20 cellular contexts compared by ENCODE assay signal in the genomic region with DNA sequence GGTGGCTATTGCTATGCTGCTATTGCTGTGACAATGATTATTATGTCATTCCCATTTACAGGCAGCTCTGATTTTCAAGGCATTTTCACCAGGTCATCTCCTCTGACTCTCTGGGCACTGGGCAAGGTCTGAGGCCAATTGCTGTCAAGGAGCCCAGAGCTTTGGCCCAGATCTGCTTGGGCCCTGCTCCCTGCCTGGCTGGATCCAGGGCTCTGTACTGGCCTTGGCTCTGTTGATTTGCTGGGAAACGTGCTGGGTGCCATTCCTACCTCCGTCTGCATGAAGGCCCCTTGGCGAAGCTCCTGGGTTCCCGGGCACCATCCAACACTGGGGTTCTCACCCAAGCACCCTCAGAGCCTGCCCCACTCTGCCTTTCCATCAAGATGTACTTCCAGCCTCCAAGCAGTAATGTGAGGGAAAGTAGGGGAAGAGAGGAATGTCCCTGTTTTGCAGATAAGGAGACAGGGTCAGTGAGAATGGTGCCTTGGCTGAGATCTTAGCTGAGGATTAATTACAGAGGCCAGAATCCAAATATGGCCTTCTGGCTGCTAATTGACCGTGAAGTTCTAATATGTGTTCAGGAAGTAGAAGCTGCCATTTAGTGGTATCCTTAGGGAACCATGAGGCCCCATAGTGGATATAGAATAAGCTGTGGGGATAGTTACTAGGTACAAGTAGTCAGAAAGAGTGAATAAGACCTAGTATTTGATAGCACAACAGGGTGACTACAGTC.
DNase-seq lines count a peak whose midpoint lies in the region; FAIRE-seq and TF ChIP-seq lines count a peak whose summit lies in the region.
"Had no signal": no experiment of that assay in that cellular context is flagged by ENCODE, and none has a peak within 500 bp of the region (broad histone marks: within the 10 kb centered on the region; RNA-seq: fewer than 3 reads in every experiment).

No MANE protein-coding gene starts in this region.

- no peak for TF ChIP-seq EP300 in H1 (IDR thresholded peaks at IDR 0.05; ENCODE audit: borderline replicate concordance in 1 of 2, low read depth in 2 of 2, low read length in 2 of 2)
- no peak for TF ChIP-seq EP300 in SK-N-SH (IDR thresholded peaks at IDR 0.05; ENCODE audit: borderline replicate concordance in 1 of 2, low read depth in 1 of 2, low read length in 1 of 2)

- POLR2A ChIA-PET in H1 (lab: Charles Lee; ENCODE audit: partially characterized antibody) = no interaction called here
- POLR2A ChIA-PET in SK-N-SH (lab: Yijun Ruan, JAX) = interaction anchor here (0.6 kb wide), 1 partner anchor 20 kb away, joined by 4 read pairs; no protein-coding TSS in a partner anchor

- peaks cover 0 to 3% (median 0%) of the 10 kb centered on the region in 4 experiments; a peak in 2 of 7 replicates for H3K4me1 ChIP-seq in H1 (replicated peaks in 1 of 4; ENCODE audit: control insufficient read depth in 3 of 4, insufficient read depth in 4 of 4, low read length in 3 of 4)
- peaks cover 0 to 11% of the 10 kb centered on the region in 2 donors for H3K4me1 ChIP-seq in neuronal stem cell (ENCODE audit: control insufficient read depth in 2 of 2, insufficient read depth in 1 of 2, low read depth in 1 of 2, low read length in 2 of 2)
- H3K4me1 ChIP-seq in SK-N-SH (ENCODE audit: control insufficient read depth in 1 of 2, insufficient read depth in 2 of 2, low read depth in 1 of 2, low read length in 1 of 2) = no peaks in the 10 kb centered on the region; a peak in 1 of 4 replicates
- no peaks in the 10 kb centered on the region for H3K4me1 ChIP-seq in testis
- H3K4me1 ChIP-seq: Caco-2, SJSA1 had no signal

- H2AFZ ChIP-seq in H1 (ENCODE audit: low read length) (no peak overlapping the region), neuronal stem cell (ENCODE audit: low read length) (no peak overlapping the region), SK-N-SH (ENCODE audit: low read depth) (no peak overlapping the region)

- H2BK12ac ChIP-seq in H1 (ENCODE audit: low read depth, low read length) = no peak overlapping the region
- H2BK12ac ChIP-seq in neuronal stem cell (ENCODE audit: low read length) = no peak overlapping the region

- DNase-seq in G401 (ENCODE audit: low spot score) = peak; percentile 87
- peak; percentile 32 for DNase-seq in NCI-H82 treated with DMSO at 0.1 percent for 48 hours (lab: John Stamatoyannopoulos, UW; ENCODE audit: unreplicated experiment)
- no peak for DNase-seq in H1 (ENCODE audit: low read depth in 1 of 2, low spot score in 2 of 2)
- no peak for DNase-seq in neuronal stem cell (ENCODE audit: low spot score)
- DNase-seq in retina = no peak
- DNase-seq in SK-N-SH = no peak
- no peak for DNase-seq in testis
- DNase-seq in activated effector memory CD4-positive, alpha-beta T cell treated with Interleukin-2 at 50 U/mL for 16 hours = no peak
- DNase-seq: ACHN; Caco-2; CD4-positive, CD25-positive, alpha-beta regulatory T cell; EL; HFFc6; KBM-7; NCI-H1436 treated with DMSO at 0.1 percent for 48 hours; NCI-H2081 treated with DMSO at 0.1 percent for 48 hours; NCI-H524; NK-92 treated with Interleukin-12 subunit alpha and Interleukin-12 subunit beta, amount 100 ng/mL, for 24 hours; RPMI8226 had no signal

- no peak for TF ChIP-seq RAD21 in H1 (IDR thresholded peaks at IDR 0.05 in 1 of 2, conservative IDR thresholded peaks at IDR 0.05 in 1 of 2; ENCODE audit: low read depth in 2 of 2, low read length in 2 of 2)
- no peak for TF ChIP-seq RAD21 in SK-N-SH (IDR thresholded peaks at IDR 0.05; ENCODE audit: low read length)

- H3K14ac ChIP-seq in H1 (ENCODE audit: insufficient read length) (no peak overlapping the region), neuronal stem cell (ENCODE audit: low read length) (no peak overlapping the region)

- H4K5ac ChIP-seq in H1 (ENCODE audit: insufficient read length, low read depth, low read length) = no peak overlapping the region

- no peak overlapping the region for H3K23ac ChIP-seq in H1 (ENCODE audit: insufficient read length)
- no peak overlapping the region for H3K23ac ChIP-seq in neuronal stem cell (ENCODE audit: low read depth, low read length, poor library complexity)

- no peaks in the 10 kb centered on the region for H3K79me2 ChIP-seq in H1 (ENCODE audit: control insufficient read depth in 1 of 2, insufficient read depth in 2 of 2, low read length in 2 of 2)
- H3K79me2 ChIP-seq in SK-N-SH (ENCODE audit: insufficient read depth) = no peaks in the 10 kb centered on the region

- H3K27ac ChIP-seq in H1 (ENCODE audit: low read depth, low read length) = no peak overlapping the region
- no peak overlapping the region for H3K27ac ChIP-seq in neuronal stem cell (replicated peaks; ENCODE audit: low read length)
- H3K27ac ChIP-seq in SK-N-SH (ENCODE audit: low read depth in 2 of 2, low read length in 1 of 2) = no peak overlapping the region
- H3K27ac ChIP-seq in testis = no peak overlapping the region
- H3K27ac ChIP-seq: SJSA1 had no signal

- no peak for FAIRE-seq in H1 (lab: Jason Lieb, UNC)

- TF ChIP-seq POLR2A in H1 (IDR thresholded peaks at IDR 0.05; ENCODE audit: control extremely low read depth in 1 of 2, low read depth in 2 of 2, low read length in 2 of 2) = no peak
- TF ChIP-seq POLR2A in testis (IDR thresholded peaks at IDR 0.05) = no peak

- no peak overlapping the region for H3K56ac ChIP-seq in H1 (replicated peaks; ENCODE audit: insufficient read length, low read depth, low read length)

- H3K18ac ChIP-seq in H1 (ENCODE audit: extremely low read depth, low read length) (no peak overlapping the region), neuronal stem cell (ENCODE audit: low read length) (peak overlapping the region; percentile 69)

- no peak overlapping the region for H3K4ac ChIP-seq in H1 (replicated peaks; ENCODE audit: insufficient read length, low read depth, low read length)
- no peak overlapping the region for H3K4ac ChIP-seq in neuronal stem cell (ENCODE audit: low read length)

- H3K9ac ChIP-seq in H1 (replicated peaks in 1 of 4; ENCODE audit: extremely low read depth in 1 of 4, low read depth in 3 of 4, low read length in 3 of 4) (no peak overlapping the region), neuronal stem cell (ENCODE audit: low read depth, low read length, poor library complexity) (no peak overlapping the region), SK-N-SH (no peak overlapping the region)

- H3K4me3 ChIP-seq in H1 (ENCODE audit: extremely low read depth in 1 of 4, insufficient read depth in 2 of 4, low read depth in 3 of 4, low read length in 4 of 4) = no peak overlapping the region
- H3K4me3 ChIP-seq in neuronal stem cell (ENCODE audit: low read length in 2 of 2) = no peak overlapping the region
- no peak overlapping the region for H3K4me3 ChIP-seq in SK-N-SH (ENCODE audit: low read depth in 2 of 2, low read length in 1 of 2)
- H3K4me3 ChIP-seq in testis = no peak overlapping the region
- H3K4me3 ChIP-seq: SJSA1 had no signal

- no peaks in the 10 kb centered on the region for H4K20me1 ChIP-seq in H1 (replicated peaks in 1 of 2; ENCODE audit: control insufficient read depth in 1 of 2, insufficient read depth in 2 of 2, low read length in 2 of 2)
- no peaks in the 10 kb centered on the region for H4K20me1 ChIP-seq in SK-N-SH (ENCODE audit: insufficient read depth)

- peak overlapping the region; percentile 73 for H4K8ac ChIP-seq in H1 (ENCODE audit: extremely low read depth, insufficient read depth, low read length)
- no peak overlapping the region for H4K8ac ChIP-seq in neuronal stem cell (ENCODE audit: low read depth, low read length)

- H2BK5ac ChIP-seq in H1 (ENCODE audit: low read depth, low read length) = no peak overlapping the region
- H2BK5ac ChIP-seq in neuronal stem cell (ENCODE audit: low read length) = no peak overlapping the region

- intact Hi-C loops in testis (cut with DNase I; ENCODE audit: low total_unique reads) = no loop called here

- no peaks in the 10 kb centered on the region for H3F3A ChIP-seq in SK-N-SH (replicated peaks; ENCODE audit: insufficient read depth)

- H3K27me3 ChIP-seq in H1 (replicated peaks in 1 of 4; ENCODE audit: control insufficient read depth in 3 of 4, extremely low read depth in 1 of 4, insufficient read depth in 3 of 4, low read length in 3 of 4) = no peaks in the 10 kb centered on the region
- peaks cover 0 to 60% (median 0%) of the 10 kb centered on the region in 3 experiments for H3K27me3 ChIP-seq in neuronal stem cell (ENCODE audit: control insufficient read depth in 3 of 3, insufficient read depth in 3 of 3, low read depth in 1 of 3, low read length in 3 of 3)
- H3K27me3 ChIP-seq in SK-N-SH (ENCODE audit: insufficient read depth) = no peaks in the 10 kb centered on the region
- H3K27me3 ChIP-seq in testis = no peaks in the 10 kb centered on the region
- H3K27me3 ChIP-seq: SJSA1 had no signal

- H3K9me3 ChIP-seq in H1 (ENCODE audit: insufficient read depth in 2 of 2, low read depth in 1 of 2, low read length in 1 of 2) (peaks cover 4 to 6% of the 10 kb centered on the region in 2 experiments; a peak in 3 of 4 replicates), neuronal stem cell (replicated peaks in 1 of 2; ENCODE audit: control insufficient read depth in 2 of 2, insufficient read depth in 1 of 2, low read depth in 1 of 2, low read length in 2 of 2) (peaks cover 6 to 8% of the 10 kb centered on the region in 2 donors), SK-N-SH (no peaks in the 10 kb centered on the region), testis (no peaks in the 10 kb centered on the region)
- H3K9me3 ChIP-seq: Caco-2, SJSA1 had no signal

- no peak overlapping the region for H2BK20ac ChIP-seq in H1 (ENCODE audit: low read length)

- H3K23me2 ChIP-seq in H1 (ENCODE audit: low read depth, low read length) = no peaks in the 10 kb centered on the region

- no peaks in the 10 kb centered on the region for H3K9me2 ChIP-seq in SK-N-SH

- in situ Hi-C loops in G401 (cut with HindIII; ENCODE audit: low sequenced_read_pairs) = no loop called here

- WGBS in H1 (ENCODE audit: extremely low coverage in 1 of 2, insufficient coverage in 1 of 2, insufficient read length in 1 of 2, insufficient replicate concordance in 2 of 2, low coverage in 1 of 2, low lambda C conversion rate in 2 of 2, missing lambda C conversion rate in 1 of 2), 2 experiments = 87% methylated on average over 2 of the region's 5 CpGs; no CpG with 5 or more reads in 1 of the 2 experiments
- WGBS in neuronal stem cell (ENCODE audit: extremely low coverage in 2 of 2, insufficient read length in 2 of 2, insufficient replicate concordance in 1 of 2), 2 donors = no CpG with 5 or more reads among the region's 5 CpGs
- WGBS in SK-N-SH (ENCODE audit: low lambda C conversion rate) = 82% methylated on average over 1 of the region's 5 CpGs
- WGBS in testis, 2 donors = 91 to 94% methylated on average over 4 to 5 of the region's 5 CpGs

- no peak overlapping the region for H2BK15ac ChIP-seq in H1 (ENCODE audit: low read length)
- H2BK15ac ChIP-seq in neuronal stem cell (ENCODE audit: low read length) = no peak overlapping the region

- H2BK120ac ChIP-seq in H1 (replicated peaks; ENCODE audit: low read depth, low read length) (no peak overlapping the region), neuronal stem cell (ENCODE audit: low read depth, low read length) (peak overlapping the region; percentile 57)

- H3K4me2 ChIP-seq in H1 (ENCODE audit: insufficient read depth in 1 of 2, low read depth in 2 of 2, low read length in 2 of 2) (no peak overlapping the region), neuronal stem cell (ENCODE audit: insufficient read depth, low read length, poor library complexity, severe bottlenecking) (no peak overlapping the region), SK-N-SH (no peak overlapping the region)

- H3K36me3 ChIP-seq in H1 (ENCODE audit: control insufficient read depth in 2 of 4, insufficient read depth in 4 of 4, low read length in 3 of 4) (peaks cover 0 to 5% (median 0%) of the 10 kb centered on the region in 4 experiments; a peak in 2 of 8 replicates), neuronal stem cell (replicated peaks in 1 of 2; ENCODE audit: control insufficient read depth in 2 of 2, insufficient read depth in 2 of 2, low read length in 2 of 2) (no peaks in the 10 kb centered on the region), SK-N-SH (replicated peaks in 1 of 2; ENCODE audit: control insufficient read depth in 1 of 2, insufficient read depth in 2 of 2, low read length in 1 of 2) (peaks cover 0 to 7% of the 10 kb centered on the region in 2 experiments), testis (ENCODE audit: low read depth, missing control alignments) (no peaks in the 10 kb centered on the region)

- H2AK5ac ChIP-seq in H1 (ENCODE audit: low read depth, low read length) = no peak overlapping the region
- no peak overlapping the region for H2AK5ac ChIP-seq in neuronal stem cell (ENCODE audit: low read depth, low read length)

- no peak for TF ChIP-seq CTCF in H1 (IDR thresholded peaks at IDR 0.05; ENCODE audit: control extremely low read depth in 1 of 3, insufficient read depth in 1 of 3, low read depth in 1 of 3, low read length in 3 of 3)
- no peak for TF ChIP-seq CTCF in SK-N-SH (IDR thresholded peaks at IDR 0.05)
- TF ChIP-seq CTCF in testis (IDR thresholded peaks at IDR 0.05) = no peak

- CTCF ChIA-PET in H1 (lab: Charles Lee; ENCODE audit: partially characterized antibody) = interaction anchor here (0.7 to 5.7 kb wide), 7 partner anchors 13 to 111 kb away, joined by 3 to 27 read pairs (median 5); no protein-coding TSS in a partner anchor
- CTCF ChIA-PET in SK-N-SH (lab: Yijun Ruan, JAX) = interaction anchor here (0.8 to 9.5 kb wide), 5 partner anchors 13 to 66 kb away, joined by 3 to 44 read pairs (median 3); no protein-coding TSS in a partner anchor

- no peak overlapping the region for H4K91ac ChIP-seq in H1 (replicated peaks; ENCODE audit: insufficient read length, low read length)
- no peak overlapping the region for H4K91ac ChIP-seq in neuronal stem cell (ENCODE audit: low read depth, low read length, poor library complexity)

- H3K79me1 ChIP-seq in H1 (ENCODE audit: low read depth, low read length) = no peaks in the 10 kb centered on the region
- no peaks in the 10 kb centered on the region for H3K79me1 ChIP-seq in neuronal stem cell (ENCODE audit: low read depth, low read length)

Comparison
In these comparisons a context has a peak if more than half of its experiments do, and no peak if none do; other contexts are left out.
1. DNase-seq: peak in G401 (single experiment) and NCI-H82 treated with DMSO at 0.1 percent for 48 hours (single experiment); none in H1 (0 of 2), neuronal stem cell (single experiment), retina (single experiment), SK-N-SH (single experiment), testis (single experiment) and activated effector memory CD4-positive, alpha-beta T cell treated with Interleukin-2 at 50 U/mL for 16 hours (single experiment).